Comparison of ENCODE assay signal across 8 cellular contexts in the genomic region with DNA sequence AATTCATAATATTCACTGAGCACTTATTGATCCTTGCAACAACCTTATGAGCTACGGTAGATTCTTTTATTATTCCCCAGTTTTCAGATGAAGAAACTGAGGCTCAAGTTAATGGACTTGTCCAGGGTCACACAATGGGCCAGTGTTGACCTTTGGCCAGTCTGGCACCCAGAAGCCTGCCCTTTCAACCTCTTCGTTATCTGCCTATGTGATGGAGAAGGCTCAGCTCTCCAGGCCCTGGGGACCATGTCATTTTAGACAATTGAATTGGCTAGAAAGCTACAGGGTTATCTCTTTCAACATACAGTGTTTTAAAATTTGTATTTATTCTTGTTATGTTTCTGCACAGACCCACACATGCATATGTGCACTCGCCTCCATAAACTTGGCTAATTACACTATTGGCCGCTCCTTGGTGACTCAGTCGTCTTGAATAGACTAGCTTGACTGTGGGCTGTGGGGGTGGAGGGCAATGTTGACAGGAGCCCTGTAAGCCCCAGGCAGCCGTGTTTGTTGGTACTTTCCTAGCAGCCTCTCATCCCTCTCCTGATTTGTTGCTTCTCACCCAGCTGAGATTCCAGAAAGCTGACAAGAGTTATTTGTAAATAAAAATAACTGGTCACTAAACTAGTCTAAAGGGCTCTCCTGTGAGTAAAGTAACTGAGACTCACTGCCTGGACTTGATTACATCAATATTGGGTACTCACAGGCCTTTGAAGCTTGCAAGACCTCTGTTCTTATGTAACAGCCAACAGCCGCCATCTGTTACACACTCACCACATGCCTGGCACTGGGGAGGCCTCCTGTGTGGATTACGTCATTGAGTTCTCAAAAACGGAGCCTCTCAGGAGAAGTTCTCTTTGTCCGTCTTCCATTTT. TPM values are rescaled to one million over a fixed set of nuclear protein-coding genes. Genes with fewer than 3 reads are reported as not detected.
DNase-seq lines count a peak whose midpoint lies in the region; ATAC-seq and TF ChIP-seq lines count a peak whose summit lies in the region.

No MANE protein-coding gene starts in this region.

- H3K27ac ChIP-seq in SJCRH30 (peak overlapping the region; percentile 86), foreskin keratinocyte (no peak overlapping the region), rectal smooth muscle tissue (ENCODE audit: low read depth, low read length) (peak overlapping the region; percentile 94)

- ATAC-seq in foreskin keratinocyte (peak; percentile 57), GM19452 (IDR thresholded peaks at IDR 0.05; ENCODE audit: unreplicated experiment) (no peak)

- no peaks in the 10 kb centered on the region for H3K9me3 ChIP-seq in SJCRH30 (replicated peaks)

- DNase-seq in GM04504 (ENCODE audit: low read depth) (peak; percentile 96), SJCRH30 (peak; percentile 91 to 93), foreskin keratinocyte (peak; percentile 49 to 67), NCI-H748 treated with DMSO at 0.1 percent for 48 hours (lab: John Stamatoyannopoulos, UW) (no peak)
- no peak for DNase-seq in effector CD4-positive, alpha-beta T cell
- no peak for DNase-seq in activated T-helper 2 cell treated with anti-CD3 and anti-CD28 coated beads, Interferon-gamma antibody, Interleukin-2, Interleukin-4, amounts not matched to agents 10 μg/mL and 5 μg/mL and 100 μg/mL, durations not matched to agents 14 hours and 24 hours and 36 hours (ENCODE audit: low spot score)

- intact Hi-C loops in activated T-helper 2 cell treated with anti-CD3 and anti-CD28 coated beads, Interferon-gamma antibody, Interleukin-2, Interleukin-4, amounts not matched to agents 10 μg/mL and 5 μg/mL and 100 μg/mL, durations not matched to agents 14 hours and 24 hours and 36 hours (cut with micrococcal nuclease): no loop called here

- H3K4me1 ChIP-seq in SJCRH30 (peaks cover 63% of the 10 kb centered on the region), foreskin keratinocyte (peaks cover 14% of the 10 kb centered on the region), rectal smooth muscle tissue (ENCODE audit: control insufficient read depth, insufficient read depth, low read length) (peaks cover 51% of the 10 kb centered on the region)

- peaks cover 30% of the 10 kb centered on the region for H3K27me3 Mint-ChIP-seq in activated T-helper 2 cell treated with anti-CD3 and anti-CD28 coated beads, Interferon-gamma antibody, Interleukin-2, Interleukin-4, amounts not matched to agents 10 μg/mL and 5 μg/mL and 100 μg/mL, durations not matched to agents 14 hours and 24 hours and 36 hours (ENCODE audit: low read depth)

- H3K4me1 Mint-ChIP-seq in activated T-helper 2 cell treated with anti-CD3 and anti-CD28 coated beads, Interferon-gamma antibody, Interleukin-2, Interleukin-4, amounts not matched to agents 10 μg/mL and 5 μg/mL and 100 μg/mL, durations not matched to agents 14 hours and 24 hours and 36 hours (ENCODE audit: low read depth): no peaks in the 10 kb centered on the region

- H3K27ac Mint-ChIP-seq in activated T-helper 2 cell treated with anti-CD3 and anti-CD28 coated beads, Interferon-gamma antibody, Interleukin-2, Interleukin-4, amounts not matched to agents 10 μg/mL and 5 μg/mL and 100 μg/mL, durations not matched to agents 14 hours and 24 hours and 36 hours: no peak overlapping the region

- H3K36me3 ChIP-seq in SJCRH30 (no peaks in the 10 kb centered on the region), rectal smooth muscle tissue (ENCODE audit: control insufficient read depth, insufficient read depth, low read length) (no peaks in the 10 kb centered on the region)

- H3K27me3 ChIP-seq in SJCRH30 (no peaks in the 10 kb centered on the region), foreskin keratinocyte (no peaks in the 10 kb centered on the region), rectal smooth muscle tissue (ENCODE audit: control insufficient read depth, insufficient read depth, low read length) (no peaks in the 10 kb centered on the region)

- no peaks in the 10 kb centered on the region for H3K9me3 Mint-ChIP-seq in activated T-helper 2 cell treated with anti-CD3 and anti-CD28 coated beads, Interferon-gamma antibody, Interleukin-2, Interleukin-4, amounts not matched to agents 10 μg/mL and 5 μg/mL and 100 μg/mL, durations not matched to agents 14 hours and 24 hours and 36 hours

- no peak overlapping the region for H3K4me3 Mint-ChIP-seq in activated T-helper 2 cell treated with anti-CD3 and anti-CD28 coated beads, Interferon-gamma antibody, Interleukin-2, Interleukin-4, amounts not matched to agents 10 μg/mL and 5 μg/mL and 100 μg/mL, durations not matched to agents 14 hours and 24 hours and 36 hours (ENCODE audit: low read depth)

- H3K36me3 Mint-ChIP-seq in activated T-helper 2 cell treated with anti-CD3 and anti-CD28 coated beads, Interferon-gamma antibody, Interleukin-2, Interleukin-4, amounts not matched to agents 10 μg/mL and 5 μg/mL and 100 μg/mL, durations not matched to agents 14 hours and 24 hours and 36 hours (ENCODE audit: low read depth): no peaks in the 10 kb centered on the region

- no peak overlapping the region for H3K9ac ChIP-seq in rectal smooth muscle tissue (ENCODE audit: low read length)

- H3K4me3 ChIP-seq in SJCRH30: no peak overlapping the region
- H3K4me3 ChIP-seq in rectal smooth muscle tissue (ENCODE audit: low read length): no peak overlapping the region

- no peak for TF ChIP-seq CTCF in foreskin keratinocyte (conservative IDR thresholded peaks at IDR 0.05)

RNA-seq across cellular contexts. Expression of gene ANGPTL2, which starts 8.5 kb away (rescaled TPM):
- 21.1 and 21.3 TPM in 2 replicates for total RNA-seq in SJCRH30 (2014; rRNA removed; shearing (Covaris generic))
- total RNA-seq in foreskin keratinocyte: 0.32 and 0.37 TPM in 2 replicates
- 0.36 and 0.38 TPM in 2 replicates for polyA plus RNA-seq in foreskin keratinocyte
- not detected in 2 replicates for total RNA-seq in activated T-helper 2 cell treated with anti-CD3 and anti-CD28 coated beads, Interferon-gamma antibody, Interleukin-2, Interleukin-4, amounts not matched to agents 10 μg/mL and 5 μg/mL and 100 μg/mL, durations not matched to agents 14 hours and 24 hours and 36 hours

Comparison
In these comparisons a context has a peak if more than half of its experiments do, and no peak if none do; other contexts are left out.
1. DNase-seq: peak in GM04504 (single experiment), SJCRH30 (2 of 2) and foreskin keratinocyte (2 of 2); none in effector CD4-positive, alpha-beta T cell (single experiment), activated T-helper 2 cell treated with anti-CD3 and anti-CD28 coated beads, Interferon-gamma antibody, Interleukin-2, Interleukin-4, amounts not matched to agents 10 μg/mL and 5 μg/mL and 100 μg/mL, durations not matched to agents 14 hours and 24 hours and 36 hours (single experiment) and NCI-H748 treated with DMSO at 0.1 percent for 48 hours (single experiment).
2. RNA of gene ANGPTL2, which starts 8.5 kb away (total RNA-seq): 21.1 to 21.3 TPM in SJCRH30; 0.32 to 0.37 TPM in foreskin keratinocyte and not detected in activated T-helper 2 cell treated with anti-CD3 and anti-CD28 coated beads, Interferon-gamma antibody, Interleukin-2, Interleukin-4, amounts not matched to agents 10 μg/mL and 5 μg/mL and 100 μg/mL, durations not matched to agents 14 hours and 24 hours and 36 hours; every median in the first group is over 10 times any median in the second.